ENCODE assay signal across 17 cellular contexts in the genomic region with DNA sequence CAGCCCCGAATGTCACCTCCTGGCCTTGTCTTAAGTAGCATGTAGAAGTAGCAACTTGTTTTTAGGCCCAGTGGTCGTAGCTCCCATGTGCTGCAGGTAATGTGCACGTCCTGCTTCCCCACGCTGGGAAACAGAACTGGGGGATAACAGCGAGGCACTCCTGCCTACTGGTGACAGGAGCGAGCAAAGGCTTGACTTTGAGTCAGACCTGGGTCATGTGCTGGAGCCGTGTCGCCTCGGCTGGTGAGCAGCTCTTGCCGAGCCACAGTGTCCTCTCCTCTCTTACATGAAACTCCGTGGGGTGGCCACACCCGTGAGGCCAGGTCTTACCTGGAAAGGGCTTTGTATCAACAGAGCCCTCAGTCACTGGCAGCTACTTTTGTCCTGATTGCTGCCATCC.
"Had no signal": no experiment of that assay in that cellular context is flagged by ENCODE, and none has a peak within 500 bp of the region (broad histone marks: within the 10 kb centered on the region; RNA-seq: fewer than 3 reads in every experiment).

No MANE protein-coding gene starts in this region.

- H3K9me3 ChIP-seq: body of pancreas, psoas muscle had no signal

- H3K9me3 Mint-ChIP-seq: activated CD8-positive, alpha-beta T cell treated with anti-CD3 and anti-CD28 coated beads for 36 hours; activated naive CD8-positive, alpha-beta T cell treated with anti-CD3 and anti-CD28 coated beads for 36 hours; activated T-cell treated with anti-CD3 and anti-CD28 coated beads, Interleukin-2, amount 50 U/mL, for 72 hours; naive thymus-derived CD8-positive, alpha-beta T cell; WTC11 had no signal

- DNase-seq: activated CD4-positive, alpha-beta T cell treated with anti-CD3 and anti-CD28 coated beads for 48 hours; activated CD8-positive, alpha-beta T cell treated with anti-CD3 and anti-CD28 coated beads for 36 hours; activated gamma-delta T cell; activated naive CD8-positive, alpha-beta T cell treated with anti-CD3 and anti-CD28 coated beads for 36 hours; activated T-cell treated with anti-CD3 and anti-CD28 coated beads, Interleukin-2, amount 50 U/mL, for 72 hours; amygdala; cortex of kidney; effector CD4-positive, alpha-beta T cell; foreskin keratinocyte; naive thymus-derived CD8-positive, alpha-beta T cell; occipital lobe; stimulated activated CD4-positive, alpha-beta T cell treated with anti-CD3 and anti-CD28 coated beads, Interleukin-12 subunit alpha, Interleukin-12 subunit beta, amount 100 ng/mL, for 4 hours; stimulated activated CD4-positive, alpha-beta T cell treated with anti-CD3 and anti-CD28 coated beads, Interleukin-2, amount 100 ng/mL, for 24 hours; T-helper 17 cell had no signal

- H3K4me1 Mint-ChIP-seq: WTC11 had no signal

- H3K4me3 ChIP-seq: body of pancreas, psoas muscle had no signal

- H3K27me3 ChIP-seq: body of pancreas, foreskin keratinocyte had no signal

- H3K27ac ChIP-seq: body of pancreas, foreskin keratinocyte, psoas muscle had no signal

- H3K27me3 Mint-ChIP-seq: activated CD8-positive, alpha-beta T cell treated with anti-CD3 and anti-CD28 coated beads for 36 hours; activated naive CD8-positive, alpha-beta T cell treated with anti-CD3 and anti-CD28 coated beads for 36 hours; naive thymus-derived CD8-positive, alpha-beta T cell; T-helper 17 cell had no signal

- H3K27ac Mint-ChIP-seq: activated CD8-positive, alpha-beta T cell treated with anti-CD3 and anti-CD28 coated beads for 36 hours; activated naive CD8-positive, alpha-beta T cell treated with anti-CD3 and anti-CD28 coated beads for 36 hours; T-helper 17 cell had no signal

- ATAC-seq: activated CD8-positive, alpha-beta T cell treated with anti-CD3 and anti-CD28 coated beads for 36 hours; activated T-cell treated with anti-CD3 and anti-CD28 coated beads, Interleukin-2, amount 50 U/mL, for 72 hours; body of pancreas; naive thymus-derived CD8-positive, alpha-beta T cell; psoas muscle; T-helper 17 cell; WTC11 had no signal

- H3K4me1 ChIP-seq: body of pancreas, foreskin keratinocyte had no signal

- H3K4me3 Mint-ChIP-seq: activated CD8-positive, alpha-beta T cell treated with anti-CD3 and anti-CD28 coated beads for 36 hours; activated naive CD8-positive, alpha-beta T cell treated with anti-CD3 and anti-CD28 coated beads for 36 hours; activated T-cell treated with anti-CD3 and anti-CD28 coated beads, Interleukin-2, amount 50 U/mL, for 72 hours; naive thymus-derived CD8-positive, alpha-beta T cell; T-helper 17 cell; WTC11 had no signal
